9 cellular contexts compared by ENCODE assay signal in the genomic region with DNA sequence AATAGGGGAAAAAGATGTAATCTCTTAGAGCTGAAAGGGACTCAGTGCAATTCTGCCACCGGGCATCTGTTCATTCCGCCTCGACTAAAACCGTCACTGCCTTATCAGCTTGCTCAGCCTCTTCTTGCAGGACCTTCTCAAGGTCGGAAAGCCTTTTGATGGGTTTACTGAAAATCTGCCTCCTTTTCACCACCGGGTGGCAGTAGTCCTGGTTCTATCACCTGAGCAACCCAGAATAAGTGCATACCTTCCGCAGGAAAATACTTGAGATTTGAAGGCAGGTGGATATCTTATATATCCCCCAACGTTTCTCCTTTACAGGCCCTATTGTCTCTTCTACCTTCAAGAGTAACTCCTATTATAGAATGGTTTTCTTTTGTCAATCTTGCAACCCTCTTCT.
A peak's percentile ranks its signal among the peaks of the same experiment; 100 is the strongest.
DNase-seq lines count a peak whose midpoint lies in the region; ATAC-seq, FAIRE-seq and TF ChIP-seq lines count a peak whose summit lies in the region.
"Had no signal": no experiment of that assay in that cellular context is flagged by ENCODE, and none has a peak within 500 bp of the region (broad histone marks: within the 10 kb centered on the region; RNA-seq: fewer than 3 reads in every experiment).

No MANE protein-coding gene starts in this region.

- 6 to 12% methylated on average over 5 to 8 of the region's 8 CpGs for WGBS in body of pancreas, 2 donors

- no peak overlapping the region for H3K4me3 ChIP-seq in Caco-2 (ENCODE audit: low read depth, low read length)
- no peak overlapping the region for H3K4me3 ChIP-seq in body of pancreas
- H3K4me3 ChIP-seq: SJSA1 had no signal

- H3K4me3 Mint-ChIP-seq in Caco-2 (ENCODE audit: unreplicated experiment): no peak overlapping the region
- H3K4me3 Mint-ChIP-seq in mesothelial cell of epicardium: no peak overlapping the region

- H3K27me3 Mint-ChIP-seq in Caco-2 (ENCODE audit: insufficient read depth, unreplicated experiment) (peaks cover 9% of the 10 kb centered on the region), mesothelial cell of epicardium (ENCODE audit: low read depth) (peaks cover 36% of the 10 kb centered on the region)

- CTCF ChIA-PET in Caco-2 (lab: Charles Lee): interaction anchor here (2.0 kb wide), 1 partner anchor 108 kb away, joined by 8 read pairs; no protein-coding TSS in a partner anchor

- H3K27ac Mint-ChIP-seq in Caco-2 (ENCODE audit: unreplicated experiment) (no peak overlapping the region), mesothelial cell of epicardium (no peak overlapping the region)

- H3K27ac ChIP-seq in body of pancreas: no peak overlapping the region
- H3K27ac ChIP-seq: SJSA1 had no signal

- POLR2A ChIA-PET in Caco-2 (lab: Charles Lee): no interaction called here

- no peaks in the 10 kb centered on the region for H3K9me3 Mint-ChIP-seq in Caco-2 (ENCODE audit: unreplicated experiment)
- no peaks in the 10 kb centered on the region for H3K9me3 Mint-ChIP-seq in mesothelial cell of epicardium

- ATAC-seq in body of pancreas: no peak
- no peak for ATAC-seq in HG02763 (IDR thresholded peaks at IDR 0.05; ENCODE audit: unreplicated experiment)
- no peak for ATAC-seq in HG02938 (IDR thresholded peaks at IDR 0.05; ENCODE audit: unreplicated experiment)

- no peaks in the 10 kb centered on the region for H3K9me3 ChIP-seq in Caco-2
- no peaks in the 10 kb centered on the region for H3K9me3 ChIP-seq in body of pancreas
- H3K9me3 ChIP-seq: SJSA1 had no signal

- FAIRE-seq in GM19239 (lab: Jason Lieb, UNC): peak; percentile 88

- TF ChIP-seq POLR2A in body of pancreas (IDR thresholded peaks at IDR 0.05): no peak

- H3K36me3 Mint-ChIP-seq in Caco-2 (ENCODE audit: insufficient read depth, unreplicated experiment): no peaks in the 10 kb centered on the region
- H3K36me3 Mint-ChIP-seq in mesothelial cell of epicardium: no peaks in the 10 kb centered on the region

- DNase-seq in Caco-2: peak; percentile 32
- DNase-seq in GM19239 (ENCODE audit: insufficient read length, low spot score): peak; percentile 0
- peak; percentile 62 for DNase-seq in NCI-H748 (lab: John Stamatoyannopoulos, UW; ENCODE audit: unreplicated experiment)
- peak; percentile 40 to 61 (median 43) for DNase-seq in body of pancreas
- peak in 1 of 2 experiments; percentile 41 for DNase-seq in mesothelial cell of epicardium (ENCODE audit: low spot score in 2 of 2, unreplicated experiment in 2 of 2)
- no peak for DNase-seq in NCI-H226

- H3K36me3 ChIP-seq in Caco-2 (ENCODE audit: control insufficient read depth, insufficient read depth, low read length): no peaks in the 10 kb centered on the region
- H3K36me3 ChIP-seq in body of pancreas (replicated peaks in 1 of 2; ENCODE audit: insufficient read depth in 1 of 2, low read depth in 2 of 2): no peaks in the 10 kb centered on the region
- H3K36me3 ChIP-seq: SJSA1 had no signal

- H3K4me1 Mint-ChIP-seq in Caco-2 (ENCODE audit: low read depth, unreplicated experiment) (no peaks in the 10 kb centered on the region), mesothelial cell of epicardium (no peaks in the 10 kb centered on the region)

- no peaks in the 10 kb centered on the region for H3K4me1 ChIP-seq in Caco-2
- H3K4me1 ChIP-seq in body of pancreas: no peaks in the 10 kb centered on the region
- H3K4me1 ChIP-seq: SJSA1 had no signal

- no TSS peak for BruUV-seq in Caco-2 (replicated peaks; lab: Mats Ljungman, UMichigan)

- intact Hi-C loops in Caco-2 (cut with micrococcal nuclease; ENCODE audit: unreplicated experiment) (loop anchor here (1.0 to 5.0 kb wide), 3 partner anchors 108 to 455 kb away; no protein-coding TSS in a partner anchor), body of pancreas (cut with DNase I) (no loop called here)

- TF ChIP-seq CTCF in Caco-2 (IDR thresholded peaks at IDR 0.05; ENCODE audit: insufficient read depth in 1 of 2, low read depth in 1 of 2, low read length in 1 of 2, severe bottlenecking in 1 of 2, unreplicated experiment in 1 of 2): peak in 1 of 2 experiments; percentile 55
- peak; percentile 25 to 61 (median 44) for TF ChIP-seq CTCF in body of pancreas (IDR thresholded peaks at IDR 0.05)
- peak; percentile 59 for TF ChIP-seq CTCF in mesothelial cell of epicardium (IDR thresholded peaks at IDR 0.05; ENCODE audit: unreplicated experiment)

- H3K27me3 ChIP-seq in Caco-2 (replicated peaks; ENCODE audit: control insufficient read depth, insufficient read depth, low read length) (no peaks in the 10 kb centered on the region), body of pancreas (no peaks in the 10 kb centered on the region)
- H3K27me3 ChIP-seq: SJSA1 had no signal
